Comparison of ENCODE assay signal across 11 cellular contexts in genomic region chr13:76828316-76828741, GRCh38. TPM values are rescaled to one million over a fixed set of nuclear protein-coding genes. Genes with fewer than 3 reads are reported as not detected.
DNase-seq lines count a peak whose midpoint lies in the region; ATAC-seq and TF ChIP-seq lines count a peak whose summit lies in the region.
"Had no signal": no experiment of that assay in that cellular context is flagged by ENCODE, and none has a peak within 500 bp of the region (broad histone marks: within the 10 kb centered on the region; RNA-seq: fewer than 3 reads in every experiment).

No MANE protein-coding gene starts in this region.

- no peak overlapping the region for H3K4me3 Mint-ChIP-seq in activated CD8-positive, alpha-beta T cell treated with anti-CD3 and anti-CD28 coated beads for 36 hours
- H3K4me3 Mint-ChIP-seq in activated CD8-positive, alpha-beta T cell treated with anti-CD3 and anti-CD28 coated beads, Interleukin-2, amount 10 ng/mL, durations not matched to agents 7 days and 5 days: no peak overlapping the region
- H3K4me3 Mint-ChIP-seq in CD8-positive, alpha-beta T cell: no peak overlapping the region

- DNase-seq in activated CD8-positive, alpha-beta T cell treated with anti-CD3 and anti-CD28 coated beads for 36 hours: peak; percentile 22
- DNase-seq in activated CD8-positive, alpha-beta T cell treated with anti-CD3 and anti-CD28 coated beads, Interleukin-2, amount 10 ng/mL, durations not matched to agents 7 days and 5 days: no peak
- DNase-seq in mucosa of descending colon: no peak
- no peak for DNase-seq in NCI-H187 (lab: John Stamatoyannopoulos, UW)
- no peak for DNase-seq in NCI-H1436 (lab: John Stamatoyannopoulos, UW)
- DNase-seq in CD8-positive, alpha-beta T cell: no peak
- DNase-seq: activated CD4-positive, alpha-beta T cell treated with anti-CD3 and anti-CD28 coated beads, Interleukin-2, amount 50 U/mL, for 4 hours; RPMI8226 had no signal

- H3K27me3 ChIP-seq in CD8-positive, alpha-beta T cell (ENCODE audit: insufficient read depth, low read length): no peaks in the 10 kb centered on the region

- peak overlapping the region; percentile 23 for H3K27ac Mint-ChIP-seq in activated CD8-positive, alpha-beta T cell treated with anti-CD3 and anti-CD28 coated beads for 36 hours
- no peak overlapping the region for H3K27ac Mint-ChIP-seq in activated CD8-positive, alpha-beta T cell treated with anti-CD3 and anti-CD28 coated beads, Interleukin-2, amount 10 ng/mL, durations not matched to agents 7 days and 5 days
- no peak overlapping the region for H3K27ac Mint-ChIP-seq in CD8-positive, alpha-beta T cell

- no peak for TF ChIP-seq CTCF in activated CD8-positive, alpha-beta T cell treated with anti-CD3 and anti-CD28 coated beads for 36 hours (IDR thresholded peaks at IDR 0.05)
- TF ChIP-seq CTCF in mucosa of descending colon (IDR thresholded peaks at IDR 0.05): no peak
- TF ChIP-seq CTCF in CD8-positive, alpha-beta T cell (IDR thresholded peaks at IDR 0.05): no peak

- CTCF ChIA-PET in activated CD8-positive, alpha-beta T cell treated with anti-CD3 and anti-CD28 coated beads for 36 hours (lab: Charles Lee): interaction anchor here (1.8 kb wide), 1 partner anchor 57 kb away, joined by 4 read pairs; no protein-coding TSS in a partner anchor
- CTCF ChIA-PET in activated CD8-positive, alpha-beta T cell treated with anti-CD3 and anti-CD28 coated beads, Interleukin-2, amount 10 ng/mL, durations not matched to agents 7 days and 5 days (lab: Charles Lee): interaction anchor here (3.0 kb wide), 1 partner anchor 57 kb away, joined by 8 read pairs; the partner anchor contains the start of gene KCTD12
- CTCF ChIA-PET in CD8-positive, alpha-beta T cell (lab: Charles Lee): interaction anchor here (1.3 to 1.6 kb wide), 2 partner anchors 11 to 152 kb away, joined by 3 read pairs; no protein-coding TSS in a partner anchor

- H3K4me3 ChIP-seq in mucosa of descending colon: no peak overlapping the region
- no peak overlapping the region for H3K4me3 ChIP-seq in CD8-positive, alpha-beta T cell (ENCODE audit: low read depth, low read length)
- H3K4me3 ChIP-seq: prostate gland had no signal

- no peaks in the 10 kb centered on the region for H3K36me3 Mint-ChIP-seq in activated CD8-positive, alpha-beta T cell treated with anti-CD3 and anti-CD28 coated beads for 36 hours (ENCODE audit: low read depth)
- H3K36me3 Mint-ChIP-seq in activated CD8-positive, alpha-beta T cell treated with anti-CD3 and anti-CD28 coated beads, Interleukin-2, amount 10 ng/mL, durations not matched to agents 7 days and 5 days (ENCODE audit: low read depth): no peaks in the 10 kb centered on the region
- no peaks in the 10 kb centered on the region for H3K36me3 Mint-ChIP-seq in CD8-positive, alpha-beta T cell

- H3K4me1 Mint-ChIP-seq in activated CD8-positive, alpha-beta T cell treated with anti-CD3 and anti-CD28 coated beads for 36 hours (ENCODE audit: low read depth): peaks cover 5% of the 10 kb centered on the region
- peaks cover 3% of the 10 kb centered on the region for H3K4me1 Mint-ChIP-seq in activated CD8-positive, alpha-beta T cell treated with anti-CD3 and anti-CD28 coated beads, Interleukin-2, amount 10 ng/mL, durations not matched to agents 7 days and 5 days (ENCODE audit: low read depth)
- H3K4me1 Mint-ChIP-seq in CD8-positive, alpha-beta T cell (ENCODE audit: low read depth): no peaks in the 10 kb centered on the region

- peaks cover 31% of the 10 kb centered on the region for H3K4me1 ChIP-seq in mucosa of descending colon (ENCODE audit: low read depth)
- peaks cover 4% of the 10 kb centered on the region for H3K4me1 ChIP-seq in CD8-positive, alpha-beta T cell (ENCODE audit: insufficient read depth, low read length)

- POLR2A ChIA-PET in activated CD8-positive, alpha-beta T cell treated with anti-CD3 and anti-CD28 coated beads for 36 hours (lab: Charles Lee): interaction anchor here (1.3 kb wide), 1 partner anchor 57 kb away, joined by 4 read pairs; no protein-coding TSS in a partner anchor
- POLR2A ChIA-PET in activated CD8-positive, alpha-beta T cell treated with anti-CD3 and anti-CD28 coated beads, Interleukin-2, amount 10 ng/mL, durations not matched to agents 7 days and 5 days (lab: Charles Lee): no interaction called here
- POLR2A ChIA-PET in CD8-positive, alpha-beta T cell (lab: Charles Lee): no interaction called here

- intact Hi-C loops in activated CD8-positive, alpha-beta T cell treated with anti-CD3 and anti-CD28 coated beads for 36 hours (cut with micrococcal nuclease): no loop called here
- intact Hi-C loops in mucosa of descending colon (cut with DNase I, micrococcal nuclease): no loop called here
- intact Hi-C loops in CD8-positive, alpha-beta T cell (cut with DNase I, micrococcal nuclease): no loop called here

- no peaks in the 10 kb centered on the region for H3K36me3 ChIP-seq in mucosa of descending colon (ENCODE audit: low read depth)
- H3K36me3 ChIP-seq in CD8-positive, alpha-beta T cell (ENCODE audit: insufficient read depth, low read length): no peaks in the 10 kb centered on the region
- H3K36me3 ChIP-seq: prostate gland had no signal

- peaks cover 3% of the 10 kb centered on the region for H3K27me3 Mint-ChIP-seq in activated CD8-positive, alpha-beta T cell treated with anti-CD3 and anti-CD28 coated beads for 36 hours
- H3K27me3 Mint-ChIP-seq in activated CD8-positive, alpha-beta T cell treated with anti-CD3 and anti-CD28 coated beads, Interleukin-2, amount 10 ng/mL, durations not matched to agents 7 days and 5 days (ENCODE audit: low read depth): peaks cover 2% of the 10 kb centered on the region
- H3K27me3 Mint-ChIP-seq in CD8-positive, alpha-beta T cell (ENCODE audit: low read depth): peaks cover 3% of the 10 kb centered on the region

- H3K9me3 Mint-ChIP-seq in activated CD8-positive, alpha-beta T cell treated with anti-CD3 and anti-CD28 coated beads for 36 hours: no peaks in the 10 kb centered on the region
- H3K9me3 Mint-ChIP-seq in activated CD8-positive, alpha-beta T cell treated with anti-CD3 and anti-CD28 coated beads, Interleukin-2, amount 10 ng/mL, durations not matched to agents 7 days and 5 days (ENCODE audit: insufficient read depth): no peaks in the 10 kb centered on the region
- no peaks in the 10 kb centered on the region for H3K9me3 Mint-ChIP-seq in CD8-positive, alpha-beta T cell

- H3K27ac ChIP-seq in CD8-positive, alpha-beta T cell (ENCODE audit: low read depth, low read length): no peak overlapping the region
- H3K27ac ChIP-seq: prostate gland had no signal

- H3K9me3 ChIP-seq in mucosa of descending colon: no peaks in the 10 kb centered on the region
- no peaks in the 10 kb centered on the region for H3K9me3 ChIP-seq in CD8-positive, alpha-beta T cell (ENCODE audit: low read length)
- H3K9me3 ChIP-seq: prostate gland had no signal

- ATAC-seq in activated CD8-positive, alpha-beta T cell treated with anti-CD3 and anti-CD28 coated beads for 36 hours: peak; percentile 91
- ATAC-seq in activated CD8-positive, alpha-beta T cell treated with anti-CD3 and anti-CD28 coated beads, Interleukin-2, amount 10 ng/mL, durations not matched to agents 7 days and 5 days: no peak
- ATAC-seq in GM21515 (IDR thresholded peaks at IDR 0.05; ENCODE audit: unreplicated experiment): peak; percentile 56
- ATAC-seq in HG03442 (IDR thresholded peaks at IDR 0.05; ENCODE audit: unreplicated experiment): peak; percentile 68
- ATAC-seq in mucosa of descending colon: peak; percentile 25
- ATAC-seq in CD8-positive, alpha-beta T cell: no peak

RNA-seq across cellular contexts. Expression of gene KCTD12, which starts 57.9 kb away (rescaled TPM):
- total RNA-seq in activated CD8-positive, alpha-beta T cell treated with anti-CD3 and anti-CD28 coated beads for 36 hours: 10 to 100 TPM; 14.3 to 14.8 TPM
- 1 to 10 TPM; 5.8 to 6.3 TPM for total RNA-seq in activated CD8-positive, alpha-beta T cell treated with anti-CD3 and anti-CD28 coated beads, Interleukin-2, amount 10 ng/mL, durations not matched to agents 7 days and 5 days
- 10 to 100 TPM; 26.2 to 62.4 (median 62.0) TPM for total RNA-seq in mucosa of descending colon
- 1 to 10 TPM; 2.4 to 2.6 TPM for total RNA-seq in CD8-positive, alpha-beta T cell

Comparison
In these comparisons a context has a peak if more than half of its experiments do, and no peak if none do; other contexts are left out.
1. ATAC-seq: peak in activated CD8-positive, alpha-beta T cell treated with anti-CD3 and anti-CD28 coated beads for 36 hours (single experiment), GM21515 (single experiment), HG03442 (single experiment) and mucosa of descending colon (single experiment); none in activated CD8-positive, alpha-beta T cell treated with anti-CD3 and anti-CD28 coated beads, Interleukin-2, amount 10 ng/mL, durations not matched to agents 7 days and 5 days (single experiment) and CD8-positive, alpha-beta T cell (single experiment).